In the genomic region with DNA sequence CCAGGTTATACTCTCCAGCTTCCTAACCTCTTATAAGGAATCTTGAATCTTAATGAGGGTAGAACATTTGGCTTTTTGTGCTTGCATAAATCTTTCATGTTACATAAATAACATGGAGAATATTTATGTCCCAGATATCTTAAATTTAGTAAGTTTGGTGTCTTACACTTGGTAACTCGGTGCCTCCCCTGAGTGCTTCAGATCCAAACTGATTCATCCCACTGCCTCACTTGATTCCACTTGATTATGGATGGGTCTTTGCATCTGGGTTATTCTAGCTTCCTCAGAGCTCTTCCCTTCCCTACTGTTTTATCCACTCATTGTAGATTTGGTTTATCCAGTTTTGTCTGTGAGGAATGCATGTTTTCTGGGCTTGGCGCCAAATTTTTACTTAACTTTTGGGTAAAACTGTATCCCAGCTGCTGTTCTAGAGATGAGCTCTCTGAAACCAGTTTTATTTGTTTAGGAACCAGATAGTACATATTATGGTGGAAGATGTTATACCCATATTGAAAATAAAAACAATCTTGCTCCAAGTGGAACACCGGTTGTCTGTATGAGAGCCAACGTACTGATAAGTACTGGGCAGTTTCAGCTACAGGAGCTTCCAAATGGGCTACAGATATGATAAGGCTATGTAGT, we compare ENCODE assay signal across 12 cellular contexts. TPM values are rescaled to one million over a fixed set of nuclear protein-coding genes. Genes with fewer than 3 reads are reported as not detected.
DNase-seq lines count a peak whose midpoint lies in the region; ATAC-seq and TF ChIP-seq lines count a peak whose summit lies in the region.
"Had no signal": no experiment of that assay in that cellular context is flagged by ENCODE, and none has a peak within 500 bp of the region (broad histone marks: within the 10 kb centered on the region; RNA-seq: fewer than 3 reads in every experiment).

No MANE protein-coding gene starts in this region.

- no peak overlapping the region for H2BK120ac ChIP-seq in H9 (ENCODE audit: low read depth, low read length, poor library complexity, severe bottlenecking)

- H3K36me3 Mint-ChIP-seq in T-helper 17 cell (ENCODE audit: low read depth) = peaks cover 10% of the 10 kb centered on the region
- H3K36me3 Mint-ChIP-seq in H9 (ENCODE audit: insufficient read depth in 1 of 3, low read depth in 3 of 3) = peaks cover 0 to 22% (median 19%) of the 10 kb centered on the region in 3 experiments; a peak in 5 of 7 replicates

- DNase-seq in NCI-H2227 (lab: John Stamatoyannopoulos, UW; ENCODE audit: unreplicated experiment) (peak; percentile 13), NCI-H2227 treated with DMSO at 0.1 percent for 48 hours (lab: John Stamatoyannopoulos, UW) (no peak), T-helper 17 cell (no peak), fibroblast of villous mesenchyme (ENCODE audit: low read depth) (peak; percentile 85), superior temporal gyrus (ENCODE audit: extremely low spot score) (peak; percentile 68), H9 (no peak), lower leg skin (ENCODE audit: low spot score in 2 of 2) (no peak), NK-92 (lab: John Stamatoyannopoulos, UW; ENCODE audit: unreplicated experiment) (no peak)
- DNase-seq: Karpas-422, OCI-M1 had no signal

- H3K18ac ChIP-seq in H9 (ENCODE audit: insufficient read length, low read depth, low read length) = no peak overlapping the region

- no peaks in the 10 kb centered on the region for H3K4me1 ChIP-seq in H9 (ENCODE audit: insufficient read depth, low read length)
- H3K4me1 ChIP-seq: parathyroid adenoma had no signal

- H3K4me1 Mint-ChIP-seq in T-helper 17 cell = peaks cover 28% of the 10 kb centered on the region
- peaks cover 20 to 26% of the 10 kb centered on the region in 2 experiments for H3K4me1 Mint-ChIP-seq in H9

- no peak overlapping the region for H3K4me2 ChIP-seq in H9 (ENCODE audit: insufficient read depth, insufficient read length, low read length)

- H2BK12ac ChIP-seq in H9 (ENCODE audit: insufficient read length, low read depth, low read length) = no peak overlapping the region

- H2AFZ ChIP-seq in H9 (ENCODE audit: low read length) = no peak overlapping the region
- H2AFZ ChIP-seq: parathyroid adenoma had no signal

- H2AK5ac ChIP-seq in H9 (ENCODE audit: insufficient read length, low read length) = no peak overlapping the region

- no peak overlapping the region for H2BK5ac ChIP-seq in H9 (ENCODE audit: insufficient read length, low read length)

- H4K91ac ChIP-seq in H9 (ENCODE audit: insufficient read length, low read depth, low read length) = no peak overlapping the region

- H3K4me3 ChIP-seq in fibroblast of villous mesenchyme (ENCODE audit: low read depth, low read length) (no peak overlapping the region), lower leg skin (ENCODE audit: low read depth, poor library complexity, severe bottlenecking) (no peak overlapping the region)
- H3K4me3 ChIP-seq: tibial nerve had no signal

- no peaks in the 10 kb centered on the region for H3K9me3 ChIP-seq in T-helper 17 cell (ENCODE audit: control insufficient read depth, low read length, poor library complexity, severe bottlenecking)
- H3K9me3 ChIP-seq in H9 (ENCODE audit: control insufficient read depth, low read depth, low read length) = no peaks in the 10 kb centered on the region
- H3K9me3 ChIP-seq: tibial nerve had no signal

- no peaks in the 10 kb centered on the region for H3K23me2 ChIP-seq in H9 (ENCODE audit: insufficient read length, low read depth, low read length, poor library complexity, severe bottlenecking)

- no peaks in the 10 kb centered on the region for H3K9me3 Mint-ChIP-seq in H9

- intact Hi-C loops in lower leg skin (cut with DNase I; ENCODE audit: low total_unique reads) = no loop called here

- no peak for TF ChIP-seq POLR2A in lower leg skin (IDR thresholded peaks at IDR 0.05)

- no peak overlapping the region for H2BK15ac ChIP-seq in H9 (ENCODE audit: low read depth, low read length)

- H4K8ac ChIP-seq in H9 (replicated peaks; ENCODE audit: insufficient read length, low read depth, low read length) = no peak overlapping the region

- H3K79me1 ChIP-seq in H9 (ENCODE audit: insufficient read depth, low read depth, low read length, poor library complexity, severe bottlenecking) = no peaks in the 10 kb centered on the region

- no peak for ATAC-seq in T-helper 17 cell

- H3K4me3 Mint-ChIP-seq in T-helper 17 cell = no peak overlapping the region
- no peak overlapping the region for H3K4me3 Mint-ChIP-seq in H9

- no peaks in the 10 kb centered on the region for H4K20me1 ChIP-seq in H9 (ENCODE audit: control insufficient read depth, insufficient read depth, insufficient read length)

- H3K27ac Mint-ChIP-seq in T-helper 17 cell = peak overlapping the region; percentile 60
- no peak overlapping the region; a peak in 1 of 7 replicates for H3K27ac Mint-ChIP-seq in H9

- H3K79me2 ChIP-seq in H9 (ENCODE audit: insufficient read depth, low read length) = no peaks in the 10 kb centered on the region; the same call in 1 of the 2 replicates

- no peak overlapping the region for H3K9ac ChIP-seq in H9 (ENCODE audit: extremely low read depth, insufficient read length, low read length)
- H3K9ac ChIP-seq: parathyroid adenoma had no signal

- no peak overlapping the region for H2BK20ac ChIP-seq in H9 (ENCODE audit: low read depth, low read length, poor library complexity, severe bottlenecking)

- H3K27me3 Mint-ChIP-seq in T-helper 17 cell (no peaks in the 10 kb centered on the region), H9 (ENCODE audit: low read depth) (no peaks in the 10 kb centered on the region)

- no peak overlapping the region for H4K5ac ChIP-seq in H9 (ENCODE audit: insufficient read length, low read depth, low read length)

- H3T11ph ChIP-seq in H9 (ENCODE audit: low read length) = no peak overlapping the region

- H3K14ac ChIP-seq in H9 (ENCODE audit: insufficient read depth, low read length) = no peak overlapping the region

- H3K4ac ChIP-seq in H9 (ENCODE audit: low read depth, low read length) = no peak overlapping the region

- WGBS in H9 (ENCODE audit: extremely low coverage, insufficient read length, low lambda C conversion rate) = no CpG with 5 or more reads among the region's 4 CpGs
- WGBS in lower leg skin, 2 donors = 41 to 52% methylated on average over 4 of the region's 4 CpGs

- H3K27me3 ChIP-seq in H9 (ENCODE audit: insufficient read depth, low read length) = no peaks in the 10 kb centered on the region
- H3K27me3 ChIP-seq: tibial nerve had no signal

- H3K23ac ChIP-seq in H9 (ENCODE audit: insufficient read length, low read depth, low read length) = no peak overlapping the region

- no peak overlapping the region for H3K56ac ChIP-seq in H9 (ENCODE audit: insufficient read length, low read depth, low read length)

- no peak overlapping the region for H3K27ac ChIP-seq in H9 (ENCODE audit: insufficient read length, low read depth, low read length)
- H3K27ac ChIP-seq: parathyroid adenoma, tibial nerve had no signal

- TF ChIP-seq CTCF in fibroblast of villous mesenchyme (IDR thresholded peaks at IDR 0.05; ENCODE audit: insufficient read depth, low read depth, low read length) = no peak
- no peak for TF ChIP-seq CTCF in H9 (conservative IDR thresholded peaks at IDR 0.05)
- no peak for TF ChIP-seq CTCF in lower leg skin (IDR thresholded peaks at IDR 0.05)

RNA-seq across cellular contexts. Expression of a gene that starts 20.9 kb away (rescaled TPM):
- 10 to 100 TPM; 37.8 to 41.1 TPM for total RNA-seq in T-helper 17 cell
- 26.3 and 26.7 TPM in 2 replicates for total RNA-seq in fibroblast of villous mesenchyme
- total RNA-seq in H9 (2021) = 40.4 and 40.7 TPM in 2 replicates
- total RNA-seq in lower leg skin = 10 to 100 TPM; 10.2 to 16.0 (median 13.6) TPM

RNA-seq across cellular contexts. Expression of a gene that starts 59.6 kb away (rescaled TPM):
- total RNA-seq in T-helper 17 cell = 10 to 100 TPM; 20.5 to 24.3 TPM
- 11.0 and 15.5 TPM in 2 replicates for total RNA-seq in fibroblast of villous mesenchyme
- total RNA-seq in H9 (2021) = 31.0 and 31.7 TPM in 2 replicates
- 10 to 100 TPM; 16.2 to 21.6 (median 19.1) TPM for total RNA-seq in lower leg skin

Comparison
In these comparisons a context has a peak if more than half of its experiments do, and no peak if none do; other contexts are left out.
1. DNase-seq: peak in NCI-H2227 (single experiment), fibroblast of villous mesenchyme (single experiment) and superior temporal gyrus (single experiment); none in NCI-H2227 treated with DMSO at 0.1 percent for 48 hours (single experiment), T-helper 17 cell (0 of 3), H9 (single experiment), lower leg skin (0 of 2) and NK-92 (single experiment).